8 cellular contexts compared by ENCODE assay signal in genomic region chr5:151447174-151448037, GRCh38. TPM values are rescaled to one million over a fixed set of nuclear protein-coding genes. Genes with fewer than 3 reads are reported as not detected.
DNase-seq lines count a peak whose midpoint lies in the region; ATAC-seq and TF ChIP-seq lines count a peak whose summit lies in the region.

SLC36A1 (plus strand) TSS chr5:151447603; CDS start chr5:151458793, 11,190 bp downstream.

- H2AFZ ChIP-seq in fibroblast of lung (ENCODE audit: low read length): peak within 1 kb of the TSS; percentile 94

- DNase-seq in EH (ENCODE audit: low read depth): peak; percentile 91
- peak; percentile 96 to 98 (median 96) for DNase-seq in Peyer's patch
- peak; percentile 88 for DNase-seq in activated T-helper 1 cell treated with anti-CD3 and anti-CD28 coated beads, Interleukin-12 subunit alpha, Interleukin-12 subunit beta, Interleukin-2, Interleukin-4 antibody, amounts not matched to agents 30 ng/mL and 10 ng/mL and 1 ng/mL, durations not matched to agents 14 hours and 24 hours and 36 hours (ENCODE audit: low spot score)
- DNase-seq in fibroblast of lung (ENCODE audit: low read depth in 2 of 2): peak; percentile 78 to 86
- DNase-seq in naive thymus-derived CD4-positive, alpha-beta T cell: peak; percentile 77 to 99 (median 85)
- DNase-seq in stimulated activated naive B cell treated with anti-CD40 and anti-IgM and Interleukin-4, amounts not matched to agents 10 μg/mL and 1 μg/mL and 100 μg/mL, for 72 hours: peak; percentile 92

- H3K4me3 Mint-ChIP-seq in activated T-helper 1 cell treated with anti-CD3 and anti-CD28 coated beads, Interleukin-12 subunit alpha, Interleukin-12 subunit beta, Interleukin-2, Interleukin-4 antibody, amounts not matched to agents 30 ng/mL and 10 ng/mL and 1 ng/mL, durations not matched to agents 14 hours and 24 hours and 36 hours: peak within 1 kb of the TSS; percentile 98
- peak within 1 kb of the TSS; percentile 82 to 98 (median 94) for H3K4me3 Mint-ChIP-seq in naive thymus-derived CD4-positive, alpha-beta T cell
- H3K4me3 Mint-ChIP-seq in stimulated activated naive B cell treated with anti-CD40 and anti-IgM and Interleukin-4, amounts not matched to agents 10 μg/mL and 1 μg/mL and 100 μg/mL, for 72 hours: peak within 1 kb of the TSS; percentile 95 to 98

- peaks cover 31% of the 10 kb centered on the region for H3K4me1 Mint-ChIP-seq in activated T-helper 1 cell treated with anti-CD3 and anti-CD28 coated beads, Interleukin-12 subunit alpha, Interleukin-12 subunit beta, Interleukin-2, Interleukin-4 antibody, amounts not matched to agents 30 ng/mL and 10 ng/mL and 1 ng/mL, durations not matched to agents 14 hours and 24 hours and 36 hours (ENCODE audit: low read depth)
- peaks cover 18 to 22% (median 19%) of the 10 kb centered on the region in 7 donors for H3K4me1 Mint-ChIP-seq in naive thymus-derived CD4-positive, alpha-beta T cell
- peaks cover 31 to 54% of the 10 kb centered on the region in 2 donors for H3K4me1 Mint-ChIP-seq in stimulated activated naive B cell treated with anti-CD40 and anti-IgM and Interleukin-4, amounts not matched to agents 10 μg/mL and 1 μg/mL and 100 μg/mL, for 72 hours

- H3K4me1 ChIP-seq in Peyer's patch (peaks cover 0 to 39% (median 0%) of the 10 kb centered on the region in 4 donors), fibroblast of lung (ENCODE audit: control insufficient read depth, extremely low read depth, insufficient read depth, low read length) (no peaks in the 10 kb centered on the region)
- peaks cover 6 to 15% of the 10 kb centered on the region in 2 donors for H3K4me1 ChIP-seq in naive thymus-derived CD4-positive, alpha-beta T cell (ENCODE audit: control insufficient read depth in 2 of 2, insufficient read depth in 2 of 2, low read length in 2 of 2)

- H4K20me1 ChIP-seq in fibroblast of lung (ENCODE audit: control insufficient read depth, extremely low read depth, insufficient read depth, low read length): no peaks in the 10 kb centered on the region

- H3K27me3 ChIP-seq in Peyer's patch (no peaks in the 10 kb centered on the region), fibroblast of lung (ENCODE audit: control insufficient read depth, insufficient read depth, low read length) (no peaks in the 10 kb centered on the region)
- peaks cover 0 to 3% of the 10 kb centered on the region in 2 donors for H3K27me3 ChIP-seq in naive thymus-derived CD4-positive, alpha-beta T cell (ENCODE audit: control insufficient read depth in 2 of 2, insufficient read depth in 2 of 2, low read length in 2 of 2)

- H3K36me3 Mint-ChIP-seq in activated T-helper 1 cell treated with anti-CD3 and anti-CD28 coated beads, Interleukin-12 subunit alpha, Interleukin-12 subunit beta, Interleukin-2, Interleukin-4 antibody, amounts not matched to agents 30 ng/mL and 10 ng/mL and 1 ng/mL, durations not matched to agents 14 hours and 24 hours and 36 hours (ENCODE audit: low read depth): no peaks in the 10 kb centered on the region
- H3K36me3 Mint-ChIP-seq in naive thymus-derived CD4-positive, alpha-beta T cell: peaks cover 0 to 4% (median 0%) of the 10 kb centered on the region in 5 donors
- peaks cover 6 to 9% of the 10 kb centered on the region in 2 donors for H3K36me3 Mint-ChIP-seq in stimulated activated naive B cell treated with anti-CD40 and anti-IgM and Interleukin-4, amounts not matched to agents 10 μg/mL and 1 μg/mL and 100 μg/mL, for 72 hours

- CTCF ChIA-PET in naive thymus-derived CD4-positive, alpha-beta T cell (lab: Charles Lee): interaction anchor here (0.5 to 2.9 kb wide), 14 partner anchors 12 to 652 kb away, joined by 3 to 37 read pairs (median 6); no protein-coding TSS in a partner anchor

- H3K27ac Mint-ChIP-seq in activated T-helper 1 cell treated with anti-CD3 and anti-CD28 coated beads, Interleukin-12 subunit alpha, Interleukin-12 subunit beta, Interleukin-2, Interleukin-4 antibody, amounts not matched to agents 30 ng/mL and 10 ng/mL and 1 ng/mL, durations not matched to agents 14 hours and 24 hours and 36 hours: peak within 1 kb of the TSS; percentile 96
- peak within 1 kb of the TSS; percentile 43 to 95 (median 90) for H3K27ac Mint-ChIP-seq in naive thymus-derived CD4-positive, alpha-beta T cell
- peak within 1 kb of the TSS; percentile 96 for H3K27ac Mint-ChIP-seq in stimulated activated naive B cell treated with anti-CD40 and anti-IgM and Interleukin-4, amounts not matched to agents 10 μg/mL and 1 μg/mL and 100 μg/mL, for 72 hours

- no peaks in the 10 kb centered on the region for H3K36me3 ChIP-seq in KOPT-K1 (ENCODE audit: insufficient read depth, low read length)
- no peaks in the 10 kb centered on the region for H3K36me3 ChIP-seq in Peyer's patch
- no peaks in the 10 kb centered on the region for H3K36me3 ChIP-seq in fibroblast of lung (ENCODE audit: control insufficient read depth, insufficient read depth, low read length)
- H3K36me3 ChIP-seq in naive thymus-derived CD4-positive, alpha-beta T cell (ENCODE audit: control insufficient read depth in 2 of 3, insufficient read depth in 3 of 3, low read length in 3 of 3): peaks cover 0 to 4% (median 0%) of the 10 kb centered on the region in 3 experiments

- H3K4me3 ChIP-seq in Peyer's patch (peak within 1 kb of the TSS; percentile 63 to 92 (median 81)), fibroblast of lung (replicated peaks in 1 of 4; ENCODE audit: control extremely low read depth in 1 of 4, insufficient read depth in 1 of 4, low read depth in 3 of 4, low read length in 4 of 4) (peak within 1 kb of the TSS; percentile 44 to 99 (median 90))
- peak within 1 kb of the TSS; percentile 77 for H3K4me3 ChIP-seq in naive thymus-derived CD4-positive, alpha-beta T cell (ENCODE audit: low read length)

- peak; percentile 36 to 58 for TF ChIP-seq POLR2A in Peyer's patch (IDR thresholded peaks at IDR 0.05)

- peaks cover 24% of the 10 kb centered on the region for H3K79me2 ChIP-seq in fibroblast of lung (ENCODE audit: control insufficient read depth, insufficient read depth, low read length)

- POLR2A ChIA-PET in naive thymus-derived CD4-positive, alpha-beta T cell (lab: Charles Lee): interaction anchor here (0.6 to 2.4 kb wide), 6 partner anchors 16 to 324 kb away, joined by 3 to 8 read pairs (median 3); partner anchors contain the start of gene G3BP1

- intact Hi-C loops in activated T-helper 1 cell treated with anti-CD3 and anti-CD28 coated beads, Interleukin-12 subunit alpha, Interleukin-12 subunit beta, Interleukin-2, Interleukin-4 antibody, amounts not matched to agents 30 ng/mL and 10 ng/mL and 1 ng/mL, durations not matched to agents 14 hours and 24 hours and 36 hours (cut with micrococcal nuclease): loop anchor here (1.0 to 5.0 kb wide), 10 partner anchors 53 to 1090 kb away; partner anchors contain the start of genes ATOX1, G3BP1, GM2A and IRGM
- intact Hi-C loops in naive thymus-derived CD4-positive, alpha-beta T cell (cut with micrococcal nuclease): loop anchor here (1.0 to 5.0 kb wide), 14 partner anchors 15 to 1080 kb away; partner anchors contain the start of genes G3BP1 (in 2 of the 2), ANXA6 (in 1 of the 2), ATOX1 (in 1 of the 2) and GM2A (in 1 of the 2)

- peak within 1 kb of the TSS; percentile 78 for H3K4me2 ChIP-seq in fibroblast of lung (ENCODE audit: extremely low read depth, insufficient read depth, low read length)

- peaks cover 25% of the 10 kb centered on the region for H3K27me3 Mint-ChIP-seq in activated T-helper 1 cell treated with anti-CD3 and anti-CD28 coated beads, Interleukin-12 subunit alpha, Interleukin-12 subunit beta, Interleukin-2, Interleukin-4 antibody, amounts not matched to agents 30 ng/mL and 10 ng/mL and 1 ng/mL, durations not matched to agents 14 hours and 24 hours and 36 hours (ENCODE audit: insufficient read depth)
- peaks cover 7 to 45% (median 14%) of the 10 kb centered on the region in 5 donors for H3K27me3 Mint-ChIP-seq in naive thymus-derived CD4-positive, alpha-beta T cell
- H3K27me3 Mint-ChIP-seq in stimulated activated naive B cell treated with anti-CD40 and anti-IgM and Interleukin-4, amounts not matched to agents 10 μg/mL and 1 μg/mL and 100 μg/mL, for 72 hours: peaks cover 13 to 22% of the 10 kb centered on the region in 2 donors

- TF ChIP-seq CTCF in Peyer's patch (IDR thresholded peaks at IDR 0.05) (peak; percentile 93 to 100 (median 99)), fibroblast of lung (conservative IDR thresholded peaks at IDR 0.05 in 1 of 2, IDR thresholded peaks at IDR 0.05 in 1 of 2; ENCODE audit: low read depth in 1 of 2, low read length in 2 of 2) (peak; percentile 94 to 97)

- H3K9ac ChIP-seq in fibroblast of lung (ENCODE audit: insufficient read depth, low read length): peak within 1 kb of the TSS; percentile 85

- ATAC-seq in GM21786 (IDR thresholded peaks at IDR 0.05; ENCODE audit: unreplicated experiment): peak; percentile 65
- peak; percentile 100 for ATAC-seq in naive thymus-derived CD4-positive, alpha-beta T cell
- ATAC-seq in stimulated activated naive B cell treated with anti-CD40 and anti-IgM and Interleukin-4, amounts not matched to agents 10 μg/mL and 1 μg/mL and 100 μg/mL, for 72 hours (replicated peaks): peak; percentile 70 to 77

- H3K27ac ChIP-seq in KOPT-K1 (ENCODE audit: low read depth, low read length, poor library complexity, severe bottlenecking) (peak within 1 kb of the TSS; percentile 51), Peyer's patch (peak within 1 kb of the TSS; percentile 67 to 80 (median 72)), fibroblast of lung (ENCODE audit: insufficient read depth, low read length) (peak within 1 kb of the TSS; percentile 72)
- peak within 1 kb of the TSS; percentile 70 for H3K27ac ChIP-seq in naive thymus-derived CD4-positive, alpha-beta T cell (ENCODE audit: low read depth, low read length)

- H3K9me3 ChIP-seq in KOPT-K1 (ENCODE audit: insufficient read depth, low read length, poor library complexity, severe bottlenecking) (no peaks in the 10 kb centered on the region), Peyer's patch (no peaks in the 10 kb centered on the region), fibroblast of lung (ENCODE audit: control insufficient read depth, insufficient read depth, low read depth, low read length) (no peaks in the 10 kb centered on the region)
- H3K9me3 ChIP-seq in naive thymus-derived CD4-positive, alpha-beta T cell (ENCODE audit: control insufficient read depth in 2 of 3, low read length in 3 of 3): no peaks in the 10 kb centered on the region

- no peaks in the 10 kb centered on the region for H3K9me3 Mint-ChIP-seq in activated T-helper 1 cell treated with anti-CD3 and anti-CD28 coated beads, Interleukin-12 subunit alpha, Interleukin-12 subunit beta, Interleukin-2, Interleukin-4 antibody, amounts not matched to agents 30 ng/mL and 10 ng/mL and 1 ng/mL, durations not matched to agents 14 hours and 24 hours and 36 hours
- H3K9me3 Mint-ChIP-seq in naive thymus-derived CD4-positive, alpha-beta T cell: peaks cover 0 to 3% (median 0%) of the 10 kb centered on the region in 11 donors
- H3K9me3 Mint-ChIP-seq in stimulated activated naive B cell treated with anti-CD40 and anti-IgM and Interleukin-4, amounts not matched to agents 10 μg/mL and 1 μg/mL and 100 μg/mL, for 72 hours: no peaks in the 10 kb centered on the region

RNA-seq across cellular contexts. Expression of gene SLC36A1, which starts in this region (rescaled TPM):
- total RNA-seq in Peyer's patch (100 to 1,000 TPM in 2 of 4 donors, 10 to 100 TPM in 2; 23.9 to 171 (median 107) TPM), fibroblast of lung (3.9 and 4.6 TPM in 2 replicates)
- total RNA-seq in activated T-helper 1 cell treated with anti-CD3 and anti-CD28 coated beads, Interleukin-12 subunit alpha, Interleukin-12 subunit beta, Interleukin-2, Interleukin-4 antibody, amounts not matched to agents 30 ng/mL and 10 ng/mL and 1 ng/mL, durations not matched to agents 14 hours and 24 hours and 36 hours: 5.8 and 7.9 TPM in 2 replicates
- 16.7 and 18.9 TPM in 2 replicates for polyA plus RNA-seq in fibroblast of lung
- polyA plus RNA-seq in fibroblast of lung (2012): 8.2 and 11.3 TPM in 2 replicates
- 53.1 and 80.0 TPM in 2 replicates for polyA minus RNA-seq in fibroblast of lung (ENCODE audit: low replicate concordance)
- 10 to 100 TPM in 1 of 5 experiments, 1 to 10 TPM in 4; 4.6 to 16.6 (median 7.1) TPM for total RNA-seq in naive thymus-derived CD4-positive, alpha-beta T cell
- polyA plus RNA-seq in naive thymus-derived CD4-positive, alpha-beta T cell: under 1 TPM; 0.45 to 0.95 TPM

Comparison
In these comparisons a context has a peak if more than half of its experiments do, and no peak if none do; other contexts are left out.
1. Peak in every context shown above with its lines: DNase-seq, ATAC-seq, H3K4me3 ChIP-seq and H3K27ac ChIP-seq.
2. RNA of gene SLC36A1 (polyA plus RNA-seq): 8.2 to 18.9 TPM in fibroblast of lung; 0.45 to 0.95 TPM in naive thymus-derived CD4-positive, alpha-beta T cell; every median in the first group is over 4 times any median in the second.